In the genomic region with DNA sequence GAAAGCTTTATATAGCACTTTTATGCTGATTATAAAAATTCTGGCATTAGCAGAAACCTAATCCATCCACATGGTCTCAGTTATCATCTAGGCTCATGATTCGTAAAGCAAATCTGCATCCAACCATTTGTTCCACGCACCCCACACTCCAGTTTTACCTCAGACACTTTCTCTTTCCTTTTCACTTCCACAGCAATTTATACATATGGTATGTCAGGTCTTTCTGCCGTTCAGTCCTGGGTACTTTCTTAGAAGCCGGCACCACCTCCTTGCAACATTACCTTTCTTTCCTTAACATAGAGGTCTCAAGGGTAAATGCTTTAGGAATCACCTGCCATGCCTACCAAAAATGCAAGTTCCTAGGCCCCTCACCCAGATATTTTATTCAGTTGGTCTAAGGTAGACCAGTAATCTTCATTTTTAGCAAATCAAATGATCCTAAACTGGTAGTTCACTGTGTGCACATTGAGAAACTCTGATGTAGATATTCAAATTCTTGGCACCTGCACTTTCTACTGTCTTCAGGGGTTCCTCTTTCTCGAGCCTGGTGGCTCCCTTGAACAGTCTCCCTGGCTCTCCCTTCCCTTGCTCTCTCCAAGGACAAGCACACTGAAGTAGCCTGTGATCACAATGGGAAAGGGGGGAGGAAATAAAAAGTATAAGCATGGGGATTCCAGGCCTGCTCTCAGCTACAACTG, we compare ENCODE assay signal across 1 cellular context.
TF ChIP-seq lines count a peak whose summit lies in the region.

No MANE protein-coding gene starts in this region.

TF ChIP-seq in HEK293, 187 proteins besides CTCF, POLR2A, EP300 and RAD21 (continued from another document):
- TF ChIP-seq, protein P1, sequence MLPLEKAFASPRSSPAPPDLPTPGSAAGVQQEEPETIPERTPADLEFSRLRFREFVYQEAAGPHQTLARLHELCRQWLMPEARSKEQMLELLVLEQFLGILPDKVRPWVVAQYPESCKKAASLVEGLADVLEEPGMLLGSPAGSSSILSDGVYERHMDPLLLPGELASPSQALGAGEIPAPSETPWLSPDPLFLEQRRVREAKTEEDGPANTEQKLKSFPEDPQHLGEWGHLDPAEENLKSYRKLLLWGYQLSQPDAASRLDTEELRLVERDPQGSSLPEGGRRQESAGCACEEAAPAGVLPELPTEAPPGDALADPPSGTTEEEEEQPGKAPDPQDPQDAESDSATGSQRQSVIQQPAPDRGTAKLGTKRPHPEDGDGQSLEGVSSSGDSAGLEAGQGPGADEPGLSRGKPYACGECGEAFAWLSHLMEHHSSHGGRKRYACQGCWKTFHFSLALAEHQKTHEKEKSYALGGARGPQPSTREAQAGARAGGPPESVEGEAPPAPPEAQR (tag by site-specific recombination; IDR thresholded peaks at IDR 0.05): no peak
